Comparison of ENCODE assay signal across 13 cellular contexts in the genomic region with DNA sequence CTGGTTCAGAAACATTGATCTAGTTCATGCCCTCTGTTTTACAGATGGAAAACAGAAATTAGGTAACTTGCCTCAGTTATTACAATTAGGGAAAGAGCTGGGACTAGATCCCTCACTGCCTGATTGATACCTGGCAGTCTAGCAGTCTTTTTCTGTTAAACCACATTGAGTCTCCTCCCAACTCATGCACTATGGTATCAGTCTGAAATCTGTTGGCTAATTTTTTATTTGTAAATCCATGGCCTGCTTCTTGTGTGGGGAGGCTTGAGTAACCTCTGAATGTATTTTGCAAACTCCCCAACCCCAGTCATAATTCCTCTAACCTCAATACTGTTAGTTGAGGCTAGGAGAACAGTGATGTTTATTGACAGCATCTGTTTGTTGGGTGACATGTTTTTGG. TPM values are rescaled to one million over a fixed set of nuclear protein-coding genes. Genes with fewer than 3 reads are reported as not detected.
DNase-seq lines count a peak whose midpoint lies in the region; ATAC-seq and TF ChIP-seq lines count a peak whose summit lies in the region.
"Had no signal": no experiment of that assay in that cellular context is flagged by ENCODE, and none has a peak within 500 bp of the region (broad histone marks: within the 10 kb centered on the region; RNA-seq: fewer than 3 reads in every experiment).

No MANE protein-coding gene starts in this region.

- DNase-seq in stimulated activated naive CD8-positive, alpha-beta T cell treated with anti-CD3 and anti-CD28 coated beads, Interleukin-15, Interleukin-2, amounts not matched to agents 100 U/mL and 50 U/mL, for 24 hours, result no peak
- DNase-seq in WTC11 (ENCODE audit: low spot score) (no peak), foreskin keratinocyte (no peak), mesothelial cell of epicardium (ENCODE audit: low spot score in 2 of 2, unreplicated experiment in 2 of 2) (no peak), NCI-H2171 treated with DMSO at 0.1 percent for 48 hours (lab: John Stamatoyannopoulos, UW) (no peak)
- DNase-seq: DMS 273 treated with DMSO at 0.1 percent for 48 hours, MM.1S, NCI-H187 treated with DMSO at 0.1 percent for 48 hours, NCI-H446 treated with DMSO at 0.1 percent for 48 hours, NCI-H748 treated with DMSO at 0.1 percent for 48 hours, SHP77 had no signal

- peak overlapping the region; percentile 83 for H3K27ac ChIP-seq in foreskin keratinocyte

- H3K9me3 Mint-ChIP-seq in stimulated activated naive CD8-positive, alpha-beta T cell treated with anti-CD3 and anti-CD28 coated beads, Interleukin-15, Interleukin-2, amounts not matched to agents 100 ng/mL and 50 ng/mL, for 24 hours, result no peaks in the 10 kb centered on the region
- H3K9me3 Mint-ChIP-seq in WTC11, result peaks cover under 1% of the 10 kb centered on the region; the same call in 1 of the 2 replicates
- H3K9me3 Mint-ChIP-seq in mesothelial cell of epicardium, result peaks cover 5% of the 10 kb centered on the region

- POLR2A ChIA-PET in WTC11 (lab: Charles Lee), result no interaction called here

- TF ChIP-seq CTCF in WTC11 (IDR thresholded peaks at IDR 0.05), result no peak
- no peak for TF ChIP-seq CTCF in foreskin keratinocyte (conservative IDR thresholded peaks at IDR 0.05)
- TF ChIP-seq CTCF in mesothelial cell of epicardium (IDR thresholded peaks at IDR 0.05; ENCODE audit: unreplicated experiment), result no peak

- peaks cover 54% of the 10 kb centered on the region for H3K4me1 Mint-ChIP-seq in stimulated activated naive CD8-positive, alpha-beta T cell treated with anti-CD3 and anti-CD28 coated beads, Interleukin-15, Interleukin-2, amounts not matched to agents 100 ng/mL and 50 ng/mL, for 24 hours (ENCODE audit: low read depth)
- peaks cover 37% of the 10 kb centered on the region for H3K4me1 Mint-ChIP-seq in WTC11
- peaks cover 8% of the 10 kb centered on the region for H3K4me1 Mint-ChIP-seq in mesothelial cell of epicardium

- H3K4me3 Mint-ChIP-seq in stimulated activated naive CD8-positive, alpha-beta T cell treated with anti-CD3 and anti-CD28 coated beads, Interleukin-15, Interleukin-2, amounts not matched to agents 100 ng/mL and 50 ng/mL, for 24 hours, result no peak overlapping the region
- H3K4me3 Mint-ChIP-seq in WTC11, result no peak overlapping the region
- no peak overlapping the region for H3K4me3 Mint-ChIP-seq in mesothelial cell of epicardium

- no peaks in the 10 kb centered on the region for H3K27me3 Mint-ChIP-seq in stimulated activated naive CD8-positive, alpha-beta T cell treated with anti-CD3 and anti-CD28 coated beads, Interleukin-15, Interleukin-2, amounts not matched to agents 100 ng/mL and 50 ng/mL, for 24 hours
- H3K27me3 Mint-ChIP-seq in WTC11 (ENCODE audit: low read depth) (no peaks in the 10 kb centered on the region), mesothelial cell of epicardium (ENCODE audit: low read depth) (no peaks in the 10 kb centered on the region)

- H3K4me1 ChIP-seq in foreskin keratinocyte, result peaks cover 76% of the 10 kb centered on the region

- peak overlapping the region; percentile 65 for H3K27ac Mint-ChIP-seq in stimulated activated naive CD8-positive, alpha-beta T cell treated with anti-CD3 and anti-CD28 coated beads, Interleukin-15, Interleukin-2, amounts not matched to agents 100 ng/mL and 50 ng/mL, for 24 hours
- H3K27ac Mint-ChIP-seq in WTC11 (0 out of 2 replicates have a peak overlapping the region, but pooled peaks have one; percentile 21), mesothelial cell of epicardium (no peak overlapping the region)

- no peak for ATAC-seq in stimulated activated naive CD8-positive, alpha-beta T cell treated with anti-CD3 and anti-CD28 coated beads, Interleukin-15, Interleukin-2, amounts not matched to agents 100 U/mL and 50 U/mL, for 24 hours
- ATAC-seq in WTC11 (no peak), foreskin keratinocyte (no peak), HG03108 (IDR thresholded peaks at IDR 0.05; ENCODE audit: unreplicated experiment) (no peak)

- H3K36me3 Mint-ChIP-seq in stimulated activated naive CD8-positive, alpha-beta T cell treated with anti-CD3 and anti-CD28 coated beads, Interleukin-15, Interleukin-2, amounts not matched to agents 100 ng/mL and 50 ng/mL, for 24 hours (ENCODE audit: low read depth), result peaks cover 53% of the 10 kb centered on the region
- H3K36me3 Mint-ChIP-seq in WTC11 (peaks cover 23% of the 10 kb centered on the region), mesothelial cell of epicardium (peaks cover 33% of the 10 kb centered on the region)

- CTCF ChIA-PET in WTC11 (lab: Charles Lee), result interaction anchor here (1.3 kb wide), 1 partner anchor 23 kb away, joined by 8 read pairs; no protein-coding TSS in a partner anchor

- no peaks in the 10 kb centered on the region for H3K27me3 ChIP-seq in foreskin keratinocyte

TF ChIP-seq in WTC11, 78 proteins besides CTCF, POLR2A, EP300 and RAD21 (continues in another document):
- no peak for TF ChIP-seq FOXP1 (CRISPR knock-in tag; IDR thresholded peaks at IDR 0.05; ENCODE audit: borderline replicate concordance)
- no peak for TF ChIP-seq TEAD4 (CRISPR knock-in tag; IDR thresholded peaks at IDR 0.05)
- no peak for TF ChIP-seq NR2C2 (CRISPR knock-in tag; IDR thresholded peaks at IDR 0.05)
- no peak for TF ChIP-seq E2F4 (CRISPR knock-in tag; IDR thresholded peaks at IDR 0.05; ENCODE audit: borderline replicate concordance, low read depth)
- TF ChIP-seq, protein P1, sequence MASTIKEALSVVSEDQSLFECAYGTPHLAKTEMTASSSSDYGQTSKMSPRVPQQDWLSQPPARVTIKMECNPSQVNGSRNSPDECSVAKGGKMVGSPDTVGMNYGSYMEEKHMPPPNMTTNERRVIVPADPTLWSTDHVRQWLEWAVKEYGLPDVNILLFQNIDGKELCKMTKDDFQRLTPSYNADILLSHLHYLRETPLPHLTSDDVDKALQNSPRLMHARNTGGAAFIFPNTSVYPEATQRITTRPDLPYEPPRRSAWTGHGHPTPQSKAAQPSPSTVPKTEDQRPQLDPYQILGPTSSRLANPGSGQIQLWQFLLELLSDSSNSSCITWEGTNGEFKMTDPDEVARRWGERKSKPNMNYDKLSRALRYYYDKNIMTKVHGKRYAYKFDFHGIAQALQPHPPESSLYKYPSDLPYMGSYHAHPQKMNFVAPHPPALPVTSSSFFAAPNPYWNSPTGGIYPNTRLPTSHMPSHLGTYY (CRISPR knock-in tag; IDR thresholded peaks at IDR 0.05), result no peak
- TF ChIP-seq MAX (CRISPR knock-in tag; IDR thresholded peaks at IDR 0.05), result no peak
- no peak for TF ChIP-seq NFE2L1 (CRISPR knock-in tag; IDR thresholded peaks at IDR 0.05)
- TF ChIP-seq ZNF512 (CRISPR knock-in tag; IDR thresholded peaks at IDR 0.05; ENCODE audit: borderline replicate concordance), result no peak
- no peak for TF ChIP-seq ATF3 (CRISPR knock-in tag; conservative IDR thresholded peaks at IDR 0.05)
- TF ChIP-seq GTF2I (CRISPR knock-in tag; conservative IDR thresholded peaks at IDR 0.05), result no peak

RNA-seq across cellular contexts. Expression of gene TMOD3, which starts 35.8 kb away (rescaled TPM):
- total RNA-seq in WTC11 (2021) (37.0 to 40.6 TPM (median 38.8 TPM) in 3 replicates), foreskin keratinocyte (119 and 120 TPM in 2 replicates), mesothelial cell of epicardium (25.7 to 28.3 TPM (median 27.2 TPM) in 3 replicates)
- polyA plus RNA-seq in foreskin keratinocyte, result 23.8 and 29.1 TPM in 2 replicates
